In genomic region chr13:60574706-60575105, GRCh38 we compare ENCODE assay signal across 29 cellular contexts.
"Had no signal": no experiment of that assay in that cellular context is flagged by ENCODE, and none has a peak within 500 bp of the region (broad histone marks: within the 10 kb centered on the region; RNA-seq: fewer than 3 reads in every experiment).

No MANE protein-coding gene starts in this region.

- H3K27me3 Mint-ChIP-seq: activated CD4-positive, alpha-beta T cell treated with anti-CD3 and anti-CD28 coated beads, Interleukin-2, amount 10 ng/mL, durations not matched to agents 24 days and 14 days; activated CD8-positive, alpha-beta T cell treated with anti-CD3 and anti-CD28 coated beads for 36 hours; activated naive CD8-positive, alpha-beta T cell treated with anti-CD3 and anti-CD28 coated beads for 36 hours; activated T-helper 17 cell treated with anti-CD3 and anti-CD28 coated beads, Interleukin-2, amount 50 U/mL, for 72 hours; central memory CD8-positive, alpha-beta T cell; T-cell; T-helper 17 cell had no signal

- H3K27ac Mint-ChIP-seq: activated CD4-positive, alpha-beta T cell treated with anti-CD3 and anti-CD28 coated beads, Interleukin-2, amount 10 ng/mL, durations not matched to agents 24 days and 14 days; activated CD8-positive, alpha-beta T cell treated with anti-CD3 and anti-CD28 coated beads for 36 hours; activated naive CD8-positive, alpha-beta T cell treated with anti-CD3 and anti-CD28 coated beads for 36 hours; activated T-cell treated with anti-CD3 and anti-CD28 coated beads, Interleukin-2, amount 50 U/mL, for 72 hours; activated T-helper 17 cell treated with anti-CD3 and anti-CD28 coated beads, Interleukin-2, amount 50 U/mL, for 72 hours; T-cell; T-helper 17 cell had no signal

- H3K4me3 Mint-ChIP-seq: activated CD4-positive, alpha-beta T cell treated with anti-CD3 and anti-CD28 coated beads, Interleukin-2, amount 10 ng/mL, durations not matched to agents 24 days and 14 days; activated CD8-positive, alpha-beta T cell treated with anti-CD3 and anti-CD28 coated beads for 36 hours; activated naive CD8-positive, alpha-beta T cell treated with anti-CD3 and anti-CD28 coated beads for 36 hours; activated T-cell treated with anti-CD3 and anti-CD28 coated beads, Interleukin-2, amount 50 U/mL, for 72 hours; activated T-helper 17 cell treated with anti-CD3 and anti-CD28 coated beads, Interleukin-2, amount 50 U/mL, for 72 hours; central memory CD8-positive, alpha-beta T cell; T-cell; T-helper 17 cell had no signal

- H3K9me3 Mint-ChIP-seq: activated CD4-positive, alpha-beta T cell treated with anti-CD3 and anti-CD28 coated beads, Interleukin-2, amount 10 ng/mL, durations not matched to agents 24 days and 14 days; activated CD8-positive, alpha-beta T cell treated with anti-CD3 and anti-CD28 coated beads for 36 hours; activated naive CD8-positive, alpha-beta T cell treated with anti-CD3 and anti-CD28 coated beads for 36 hours; activated T-cell treated with anti-CD3 and anti-CD28 coated beads, Interleukin-2, amount 50 U/mL, for 72 hours; activated T-helper 17 cell treated with anti-CD3 and anti-CD28 coated beads, Interleukin-2, amount 50 U/mL, for 72 hours; central memory CD8-positive, alpha-beta T cell; T-cell had no signal

- H3K36me3 ChIP-seq: cardiac muscle cell, MG63, SJSA1, WERI-Rb-1 had no signal

- DNase-seq: activated CD4-positive, alpha-beta T cell treated with anti-CD3 and anti-CD28 coated beads, Interleukin-2, amount 10 ng/mL, durations not matched to agents 24 days and 14 days; activated CD4-positive, alpha-beta T cell treated with anti-CD3 and anti-CD28 coated beads, Interleukin-2, amount 50 U/mL, for 4 hours; activated CD8-positive, alpha-beta T cell treated with anti-CD3 and anti-CD28 coated beads for 36 hours; activated effector memory CD4-positive, alpha-beta T cell treated with anti-CD3 and anti-CD28 coated beads, Interleukin-2, amount 50 U/mL, for 16 hours; activated naive CD4-positive, alpha-beta T cell; activated naive CD4-positive, alpha-beta T cell treated with anti-CD3 and anti-CD28 coated beads, Interleukin-2, amount 50 U/mL, for 16 hours; activated naive CD8-positive, alpha-beta T cell treated with anti-CD3 and anti-CD28 coated beads for 36 hours; activated T-cell treated with anti-CD3 and anti-CD28 coated beads, Interleukin-2, amount 50 U/mL, for 1 hour; activated T-cell treated with anti-CD3 and anti-CD28 coated beads, Interleukin-2, amount 50 U/mL, for 72 hours; amniotic stem cell; aorta; Kasumi-1; MG63; NCI-H1048; NCI-H1694; NCI-H2029; NCI-H345; NCI-H524 treated with DMSO at 0.1 percent for 48 hours; SHP77 treated with DMSO at 0.1 percent for 48 hours; T-cell; T-helper 17 cell; T-helper 9 cell; WERI-Rb-1 had no signal

- H3K27ac ChIP-seq: cardiac muscle cell, SJSA1, WERI-Rb-1 had no signal

- H3K4me3 ChIP-seq: cardiac muscle cell, MG63, SJSA1 had no signal

- H3K9me3 ChIP-seq: MG63, SJSA1 had no signal

- H3K4me1 Mint-ChIP-seq: activated CD4-positive, alpha-beta T cell treated with anti-CD3 and anti-CD28 coated beads, Interleukin-2, amount 10 ng/mL, durations not matched to agents 24 days and 14 days; activated T-helper 17 cell treated with anti-CD3 and anti-CD28 coated beads, Interleukin-2, amount 50 U/mL, for 72 hours; central memory CD8-positive, alpha-beta T cell; T-cell; T-helper 17 cell had no signal

- ATAC-seq: activated CD8-positive, alpha-beta T cell treated with anti-CD3 and anti-CD28 coated beads for 36 hours; activated T-cell treated with anti-CD3 and anti-CD28 coated beads, Interleukin-2, amount 50 U/mL, for 72 hours; activated T-helper 17 cell treated with anti-CD3 and anti-CD28 coated beads, Interleukin-2, amount 50 U/mL, for 72 hours; Panc1; SK-N-SH treated with all-trans-retinoic acid at 6 μM for 48 hours; T-cell; T-helper 17 cell had no signal

- H3K27me3 ChIP-seq: cardiac muscle cell, MG63, SJSA1 had no signal
